33 cellular contexts compared by ENCODE assay signal in the genomic region with DNA sequence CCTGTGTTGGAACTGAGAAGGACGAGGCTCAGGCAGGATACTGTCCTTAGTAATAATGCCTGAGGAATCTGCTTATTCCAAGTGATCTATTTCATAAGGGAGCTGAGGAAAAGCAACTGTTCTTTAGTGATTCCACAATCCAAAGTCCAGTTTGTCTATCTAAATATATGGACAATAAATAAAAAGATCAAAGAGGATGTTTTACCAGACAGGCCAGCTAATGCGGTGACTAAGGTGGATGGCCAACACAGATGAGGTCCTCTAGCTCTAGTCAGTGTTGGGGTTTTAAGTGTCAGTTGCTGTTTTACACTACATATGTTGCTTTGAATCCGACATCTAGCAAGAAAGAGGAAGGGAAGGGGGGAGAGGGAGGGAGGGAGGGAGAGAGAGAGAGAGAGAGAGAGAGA. TPM values are rescaled to one million over a fixed set of nuclear protein-coding genes. Genes with fewer than 3 reads are reported as not detected.
"Had no signal": no experiment of that assay in that cellular context is flagged by ENCODE, and none has a peak within 500 bp of the region (broad histone marks: within the 10 kb centered on the region; RNA-seq: fewer than 3 reads in every experiment).

No MANE protein-coding gene starts in this region.

- H3K27me3 ChIP-seq: neural progenitor cell, ovary, spleen, stomach, thyroid gland, tibial nerve, upper lobe of right lung, uterus had no signal

- H3K9me3 ChIP-seq: ovary, psoas muscle, spleen, stomach, thoracic aorta, thyroid gland, tibial nerve, upper lobe of right lung, uterus had no signal

- H3K36me3 ChIP-seq: neural progenitor cell, ovary, spleen, stomach, thoracic aorta, thyroid gland, tibial nerve, upper lobe of right lung, uterus had no signal

- H3K4me2 ChIP-seq: neural progenitor cell, smooth muscle cell had no signal

- ATAC-seq: naive thymus-derived CD4-positive, alpha-beta T cell; natural killer cell; psoas muscle; right cardiac atrium; sciatic nerve; stimulated activated naive B cell treated with anti-CD40 and anti-IgM and Interleukin-4, amounts not matched to agents 10 μg/mL and 1 μg/mL and 100 μg/mL, for 72 hours; upper lobe of right lung had no signal

- H3K9ac ChIP-seq: neural progenitor cell, parathyroid adenoma had no signal

- H3K4me1 Mint-ChIP-seq: naive thymus-derived CD4-positive, alpha-beta T cell; natural killer cell; neural progenitor cell; stimulated activated naive B cell treated with anti-CD40 and anti-IgM and Interleukin-4, amounts not matched to agents 10 μg/mL and 1 μg/mL and 100 μg/mL, for 72 hours had no signal

- H3K27ac ChIP-seq: neural progenitor cell, ovary, parathyroid adenoma, psoas muscle, skin epidermis, spleen, stomach, thoracic aorta, thyroid gland, tibial nerve, upper lobe of right lung, uterus had no signal

- H3K9me3 Mint-ChIP-seq: naive thymus-derived CD4-positive, alpha-beta T cell; nephron; neural progenitor cell; stimulated activated naive B cell treated with anti-CD40 and anti-IgM and Interleukin-4, amounts not matched to agents 10 μg/mL and 1 μg/mL and 100 μg/mL, for 72 hours; stimulated activated naive CD8-positive, alpha-beta T cell treated with anti-CD3 and anti-CD28 coated beads, Interleukin-15, Interleukin-2, amounts not matched to agents 100 ng/mL and 50 ng/mL, for 24 hours had no signal

- H3K27ac Mint-ChIP-seq: naive thymus-derived CD4-positive, alpha-beta T cell; natural killer cell; nephron; neural progenitor cell; progenitor cell of endocrine pancreas; stimulated activated naive B cell treated with anti-CD40 and anti-IgM and Interleukin-4, amounts not matched to agents 10 μg/mL and 1 μg/mL and 100 μg/mL, for 72 hours; stimulated activated naive CD8-positive, alpha-beta T cell treated with anti-CD3 and anti-CD28 coated beads, Interleukin-15, Interleukin-2, amounts not matched to agents 100 ng/mL and 50 ng/mL, for 24 hours had no signal

- H2AFZ ChIP-seq: neural progenitor cell, parathyroid adenoma had no signal

- H3K36me3 Mint-ChIP-seq: naive thymus-derived CD4-positive, alpha-beta T cell; natural killer cell; neural progenitor cell; stimulated activated naive B cell treated with anti-CD40 and anti-IgM and Interleukin-4, amounts not matched to agents 10 μg/mL and 1 μg/mL and 100 μg/mL, for 72 hours had no signal

- DNase-seq: naive thymus-derived CD4-positive, alpha-beta T cell; natural killer cell; occipital lobe; ovary; posterior cingulate gyrus; psoas muscle; right cardiac atrium; spleen; stimulated activated CD4-positive, alpha-beta T cell treated with anti-CD3 and anti-CD28 coated beads, Interleukin-12 subunit alpha, Interleukin-12 subunit beta, amount 100 ng/mL, for 4 hours; stimulated activated CD4-positive, alpha-beta T cell treated with anti-CD3 and anti-CD28 coated beads, Interleukin-1b, Interleukin-23, amount 100 ng/mL, for 48 hours; stimulated activated CD4-positive, alpha-beta T cell treated with anti-CD3 and anti-CD28 coated beads, Interleukin-4, amount 100 ng/mL, for 1 hour; stimulated activated CD4-positive, alpha-beta T cell treated with anti-CD3 and anti-CD28 coated beads, Interleukin-4, amount 100 ng/mL, for 4 hours; stimulated activated CD8-positive, alpha-beta memory T cell treated with anti-CD3 and anti-CD28 coated beads, Interleukin-4, amount 100 ng/mL, for 48 hours; stimulated activated naive B cell treated with anti-CD40 and anti-IgM and Interleukin-4, amounts not matched to agents 10 μg/mL and 1 μg/mL and 100 μg/mL, for 72 hours; stimulated activated naive CD4-positive, alpha-beta T cell treated with Interleukin-2 at 50 U/mL for 16 hours; stomach; thyroid gland; trophoblast cell; upper lobe of right lung; uterus had no signal

- H3K4me3 Mint-ChIP-seq: naive thymus-derived CD4-positive, alpha-beta T cell; natural killer cell; nephron; neural progenitor cell; stimulated activated naive B cell treated with anti-CD40 and anti-IgM and Interleukin-4, amounts not matched to agents 10 μg/mL and 1 μg/mL and 100 μg/mL, for 72 hours; stimulated activated naive CD8-positive, alpha-beta T cell treated with anti-CD3 and anti-CD28 coated beads, Interleukin-15, Interleukin-2, amounts not matched to agents 100 ng/mL and 50 ng/mL, for 24 hours had no signal

- H3K4me1 ChIP-seq: neural progenitor cell, parathyroid adenoma, psoas muscle, spleen, stomach, thyroid gland, tibial nerve, upper lobe of right lung, uterus had no signal

- H3K79me2 ChIP-seq: parathyroid adenoma had no signal

- H3K4me3 ChIP-seq: neural progenitor cell, ovary, psoas muscle, skin epidermis, smooth muscle cell, spleen, stomach, thoracic aorta, thyroid gland, tibial nerve, upper lobe of right lung, uterus had no signal

RNA-seq across cellular contexts. Expression of gene SCN1A, which starts 26.9 kb away (rescaled TPM):
- total RNA-seq: naive thymus-derived CD4-positive, alpha-beta T cell; natural killer cell; psoas muscle; renal cortical epithelial cell; sciatic nerve; smooth muscle cell; spleen; subcutaneous adipose tissue; thoracic aorta; thyroid gland; tibial nerve had no signal
- polyA plus RNA-seq: naive thymus-derived CD4-positive, alpha-beta T cell; ovary; smooth muscle cell; stomach; urinary bladder had no signal
